In the genomic region with DNA sequence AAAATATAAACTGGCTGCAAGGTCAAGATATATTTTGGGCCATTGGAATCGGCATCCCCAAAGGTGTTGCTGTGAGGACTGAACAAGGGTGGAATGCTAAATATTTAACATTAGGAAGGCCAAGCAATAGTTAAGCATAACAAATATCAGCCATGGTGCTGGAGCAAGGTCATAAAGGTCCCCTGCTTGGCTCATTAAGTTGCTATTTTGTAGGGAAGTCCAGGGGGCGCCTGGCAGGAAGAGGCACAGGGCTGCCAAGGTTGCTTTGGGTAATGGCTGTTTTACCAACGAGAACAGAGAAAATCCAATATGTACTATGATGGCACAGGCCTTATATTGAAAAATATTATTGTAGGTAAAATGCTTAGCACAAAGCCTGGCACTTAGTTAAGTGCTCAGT, we compare ENCODE assay signal across 24 cellular contexts.
"Had no signal": no experiment of that assay in that cellular context is flagged by ENCODE, and none has a peak within 500 bp of the region (broad histone marks: within the 10 kb centered on the region; RNA-seq: fewer than 3 reads in every experiment).

No MANE protein-coding gene starts in this region.

- H3K4me3 ChIP-seq: coronary artery, hepatocyte, lung, psoas muscle, sigmoid colon, skin epidermis, suprapubic skin, thyroid gland, upper lobe of left lung, uterus had no signal

- H3K9me3 ChIP-seq: thyroid gland, uterus had no signal

- H3K27ac Mint-ChIP-seq: immature natural killer cell; naive thymus-derived CD4-positive, alpha-beta T cell; nephron progenitor cell had no signal

- H3K4me3 Mint-ChIP-seq: immature natural killer cell; naive thymus-derived CD4-positive, alpha-beta T cell; nephron progenitor cell had no signal

- H2AFZ ChIP-seq: hepatocyte had no signal

- ATAC-seq: foreskin keratinocyte; left ventricle myocardium superior; naive thymus-derived CD4-positive, alpha-beta T cell; psoas muscle had no signal

- H3K4me2 ChIP-seq: hepatocyte had no signal

- FAIRE-seq: endothelial cell of umbilical vein, keratinocyte had no signal

- DNase-seq: central memory CD4-positive, alpha-beta T cell; erythroblast; foreskin keratinocyte; head of caudate nucleus; immature natural killer cell; left ventricle myocardium superior; mesenchymal stem cell; naive thymus-derived CD4-positive, alpha-beta T cell; nephron progenitor cell; psoas muscle; sigmoid colon; stimulated activated CD4-positive, alpha-beta T cell treated with anti-CD3 and anti-CD28 coated beads, Interleukin-2, amount 100 ng/mL, for 24 hours; stimulated activated CD4-positive, alpha-beta T cell treated with anti-CD3 and anti-CD28 coated beads, Interleukin-4, amount 100 ng/mL, for 4 hours; stimulated activated naive CD4-positive, alpha-beta T cell treated with Interleukin-2 at 50 U/mL for 16 hours; thyroid gland; uterus had no signal

- H3K36me3 ChIP-seq: sigmoid colon, suprapubic skin, thyroid gland, upper lobe of left lung, uterus had no signal

- H3K27me3 ChIP-seq: foreskin keratinocyte, hepatocyte, sigmoid colon, suprapubic skin, thyroid gland, upper lobe of left lung, uterus had no signal

- H3K4me1 Mint-ChIP-seq: immature natural killer cell; naive thymus-derived CD4-positive, alpha-beta T cell; nephron progenitor cell had no signal

- H3K27ac ChIP-seq: coronary artery, foreskin keratinocyte, hepatocyte, psoas muscle, sigmoid colon, skin epidermis, suprapubic skin, thyroid gland, upper lobe of left lung, uterus had no signal

- H3K4me1 ChIP-seq: foreskin keratinocyte, psoas muscle, sigmoid colon, suprapubic skin, thyroid gland, upper lobe of left lung, uterus had no signal

- H3K79me2 ChIP-seq: hepatocyte had no signal
